11 cellular contexts compared by ENCODE assay signal in the genomic region with DNA sequence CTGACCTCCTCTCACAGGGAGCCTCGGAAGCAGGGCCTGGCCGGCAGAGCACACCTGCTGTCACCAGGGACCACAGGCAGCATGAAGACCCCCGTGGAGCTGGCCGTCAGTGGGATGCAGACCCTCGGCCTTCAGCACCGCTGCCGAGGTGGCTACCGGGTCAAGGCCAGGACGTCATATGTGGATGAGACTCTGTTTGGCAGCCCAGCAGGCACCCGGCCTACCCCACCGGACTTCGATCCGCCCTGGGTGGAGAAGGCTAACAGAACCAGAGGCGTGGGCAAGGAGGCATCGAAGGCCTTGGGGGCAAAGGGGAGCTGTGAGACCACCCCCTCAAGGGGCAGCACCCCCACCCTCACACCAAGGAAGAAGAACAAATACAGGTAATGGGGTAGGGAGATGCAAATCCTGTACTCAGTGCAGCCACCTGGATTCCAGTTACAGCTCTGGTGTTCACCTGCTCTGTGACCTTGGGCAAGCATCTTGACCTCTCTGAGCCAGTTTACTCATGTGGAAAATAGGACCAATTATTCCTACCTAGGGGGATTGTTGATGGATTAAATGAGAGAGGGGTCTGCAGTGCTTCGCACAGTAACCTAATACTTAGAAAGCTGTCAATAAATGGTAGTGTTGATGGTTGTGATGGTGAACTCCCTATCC. TPM values are rescaled to one million over a fixed set of nuclear protein-coding genes. Genes with fewer than 3 reads are reported as not detected.
A peak's percentile ranks its signal among the peaks of the same experiment; 100 is the strongest.
DNase-seq lines count a peak whose midpoint lies in the region; ATAC-seq and TF ChIP-seq lines count a peak whose summit lies in the region.
"Had no signal": no experiment of that assay in that cellular context is flagged by ENCODE, and none has a peak within 500 bp of the region (broad histone marks: within the 10 kb centered on the region; RNA-seq: fewer than 3 reads in every experiment).

No MANE protein-coding gene starts in this region.

- no peaks in the 10 kb centered on the region for H3K9me3 Mint-ChIP-seq in natural killer cell

- peaks cover 67% of the 10 kb centered on the region for H3K36me3 ChIP-seq in BLaER1
- peaks cover 64% of the 10 kb centered on the region for H3K36me3 ChIP-seq in KOPT-K1 (ENCODE audit: insufficient read depth, low read length)

- H3K4me3 ChIP-seq in BLaER1 (peak overlapping the region; percentile 89), choroid plexus epithelial cell (ENCODE audit: low read depth, low read length) (peak overlapping the region; percentile 32)

- no peak for DNase-seq in choroid plexus epithelial cell (ENCODE audit: low read depth)
- DNase-seq in natural killer cell = no peak
- DNase-seq in sciatic nerve (ENCODE audit: low spot score) = no peak
- no peak for DNase-seq in NOMO-1 treated with dmso at 0.1 percent for 144 hours (lab: John Stamatoyannopoulos, UW; ENCODE audit: unreplicated experiment)
- DNase-seq: Right ventricle myocardium superior had no signal

- H3K27me3 Mint-ChIP-seq in natural killer cell (ENCODE audit: low read depth in 2 of 2) = no peaks in the 10 kb centered on the region

- no peak for ATAC-seq in natural killer cell
- ATAC-seq in HG02885 (IDR thresholded peaks at IDR 0.05; ENCODE audit: poor library complexity, unreplicated experiment) = no peak
- no peak for ATAC-seq in sciatic nerve
- ATAC-seq in GM19455 (IDR thresholded peaks at IDR 0.05; ENCODE audit: unreplicated experiment) = no peak

- H3K27me3 ChIP-seq in BLaER1 = no peaks in the 10 kb centered on the region
- H3K27me3 ChIP-seq: pancreas had no signal

- intact Hi-C loops in natural killer cell (cut with micrococcal nuclease) (no loop called here), sciatic nerve (cut with DNase I) (no loop called here)

- H3K4me3 Mint-ChIP-seq in natural killer cell = peak overlapping the region; percentile 96

- H3K27ac Mint-ChIP-seq in natural killer cell = peak overlapping the region; percentile 87 to 94

- peaks cover 46% of the 10 kb centered on the region for H3K4me1 ChIP-seq in BLaER1

- peak overlapping the region; percentile 84 for H3K4me2 ChIP-seq in BLaER1

- TF ChIP-seq CTCF in choroid plexus epithelial cell (conservative IDR thresholded peaks at IDR 0.05; ENCODE audit: low read depth, low read length) (no peak), natural killer cell (IDR thresholded peaks at IDR 0.05) (no peak)

- H3K9ac ChIP-seq in BLaER1 = peak overlapping the region; percentile 98

- peaks cover 7% of the 10 kb centered on the region for H3K36me3 Mint-ChIP-seq in natural killer cell

- H3K27ac ChIP-seq in BLaER1 = no peak overlapping the region
- peak overlapping the region; percentile 92 for H3K27ac ChIP-seq in KOPT-K1 (ENCODE audit: low read depth, low read length, poor library complexity, severe bottlenecking)
- H3K27ac ChIP-seq: pancreas had no signal

- H4K20me1 ChIP-seq in BLaER1 = peaks cover 78% of the 10 kb centered on the region

- peaks cover 38 to 40% of the 10 kb centered on the region in 2 donors for H3K4me1 Mint-ChIP-seq in natural killer cell

- H3K9me3 ChIP-seq in BLaER1 (no peaks in the 10 kb centered on the region), KOPT-K1 (ENCODE audit: insufficient read depth, low read length, poor library complexity, severe bottlenecking) (no peaks in the 10 kb centered on the region)
- H3K9me3 ChIP-seq: pancreas had no signal

RNA-seq across cellular contexts. Expression of gene RITA1, which starts 1.3 kb away (rescaled TPM):
- total RNA-seq in natural killer cell (10 to 100 TPM in 2 of 3 donors, 1 to 10 TPM in 1; 7.7 to 13.8 (median 12.0) TPM), sciatic nerve (7.8 TPM)

RNA-seq across cellular contexts. Expression of gene DDX54, which starts 1.5 kb away (rescaled TPM):
- total RNA-seq in natural killer cell = 100 to 1,000 TPM in 1 of 3 donors, 10 to 100 TPM in 2; 84.6 to 100 (median 97.1) TPM
- total RNA-seq in sciatic nerve = 43.9 TPM

RNA-seq across cellular contexts. Expression of gene TPCN1, which starts 34.5 kb away (rescaled TPM):
- total RNA-seq in natural killer cell (10 to 100 TPM in 2 of 3 donors, 1 to 10 TPM in 1; 7.2 to 21.4 (median 10.7) TPM), sciatic nerve (90.6 TPM)

RNA-seq across cellular contexts. Expression of gene CFAP73, which starts 37.3 kb away (rescaled TPM):
- total RNA-seq in natural killer cell (not detected), sciatic nerve (0.98 TPM)
- total RNA-seq: aorta, Right ventricle myocardium superior had no signal

RNA-seq across cellular contexts. Expression of gene RASAL1, which starts 51.2 kb away (rescaled TPM):
- not detected for total RNA-seq in natural killer cell
- 8.6 TPM for total RNA-seq in sciatic nerve
- total RNA-seq: aorta, Right ventricle myocardium superior had no signal
